12 cellular contexts compared by ENCODE assay signal in genomic region chr19:10228393-10228792, GRCh38. TPM values are rescaled to one million over a fixed set of nuclear protein-coding genes. Genes with fewer than 3 reads are reported as not detected.
DNase-seq lines count a peak whose midpoint lies in the region; ATAC-seq and TF ChIP-seq lines count a peak whose summit lies in the region.
"Had no signal": no experiment of that assay in that cellular context is flagged by ENCODE, and none has a peak within 500 bp of the region (broad histone marks: within the 10 kb centered on the region; RNA-seq: fewer than 3 reads in every experiment).

No MANE protein-coding gene starts in this region.

- no peak overlapping the region for H2AFZ ChIP-seq in OCI-LY3 (ENCODE audit: low read depth, low read length)

- DNase-seq in GM13976 (ENCODE audit: low spot score) (peak; percentile 20), right cardiac atrium (no peak), suprapubic skin (ENCODE audit: low spot score in 2 of 2) (no peak), NCI-H2171 (lab: John Stamatoyannopoulos, UW) (no peak), ureter (ENCODE audit: low spot score) (no peak)
- no peak for DNase-seq in activated CD8-positive, alpha-beta memory T cell treated with anti-CD3 and anti-CD28 coated beads, Interleukin-2, amount 50 U/mL, for 4 hours
- DNase-seq: midbrain, NCI-H1417 treated with DMSO at 0.1 percent for 48 hours, NCI-H524 treated with DMSO at 0.1 percent for 48 hours had no signal

- no peak for ATAC-seq in right cardiac atrium

- no peak for TF ChIP-seq POLR2A in suprapubic skin (IDR thresholded peaks at IDR 0.05)

- no peak for TF ChIP-seq CTCF in GM13976 (IDR thresholded peaks at IDR 0.05; ENCODE audit: borderline replicate concordance, control extremely low read depth, extremely low read depth, insufficient read depth, missing control alignments)
- no peak for TF ChIP-seq CTCF in OCI-LY3 (IDR thresholded peaks at IDR 0.05; ENCODE audit: low read depth, low read length)
- TF ChIP-seq CTCF in suprapubic skin (IDR thresholded peaks at IDR 0.05) = no peak

- peaks cover 33% of the 10 kb centered on the region for H4K20me1 ChIP-seq in OCI-LY3 (ENCODE audit: insufficient read depth, low read length)

- 81% methylated on average over 5 of the region's 5 CpGs for WGBS in right cardiac atrium
- 78% methylated on average over 4 of the region's 5 CpGs for WGBS in suprapubic skin

- peak overlapping the region; percentile 12; the same call in 1 of the 2 replicates for H3K27ac ChIP-seq in OCI-LY3 (ENCODE audit: low read length)
- peak overlapping the region; percentile 51 for H3K27ac ChIP-seq in right cardiac atrium (ENCODE audit: low read length)
- peak overlapping the region; percentile 90 for H3K27ac ChIP-seq in suprapubic skin
- H3K27ac ChIP-seq: epithelial cell of prostate had no signal

- H3K4me1 ChIP-seq in OCI-LY3 (ENCODE audit: low read length) = peaks cover 38% of the 10 kb centered on the region
- H3K4me1 ChIP-seq in right cardiac atrium (ENCODE audit: control insufficient read depth, insufficient read depth, low read length) = peaks cover 5% of the 10 kb centered on the region
- peaks cover 55% of the 10 kb centered on the region for H3K4me1 ChIP-seq in suprapubic skin

- H3K27me3 ChIP-seq in OCI-LY3 (ENCODE audit: low read depth, low read length) (no peaks in the 10 kb centered on the region), right cardiac atrium (ENCODE audit: control insufficient read depth, insufficient read depth) (no peaks in the 10 kb centered on the region), suprapubic skin (no peaks in the 10 kb centered on the region)

- peak overlapping the region; percentile 80 for H3K4me2 ChIP-seq in OCI-LY3 (ENCODE audit: low read length)

- H3K4me3 ChIP-seq in OCI-LY3 (ENCODE audit: low read length) (peak overlapping the region; percentile 10; the same call in 1 of the 2 replicates), right cardiac atrium (ENCODE audit: low read length) (no peak overlapping the region), suprapubic skin (no peak overlapping the region)

- peaks cover 36% of the 10 kb centered on the region for H3K79me2 ChIP-seq in OCI-LY3 (ENCODE audit: low read length)

- in situ Hi-C loops in GM13976 (cut with MboI; ENCODE audit: low sequenced_read_pairs, unreplicated experiment) = loop anchor here (25.0 kb wide), 1 partner anchor 291 kb away; the partner anchor contains the start of gene OLFM2

- H3K9me3 ChIP-seq in OCI-LY3 (ENCODE audit: insufficient read depth, low read length) (no peaks in the 10 kb centered on the region), right cardiac atrium (ENCODE audit: control insufficient read depth, low read length) (no peaks in the 10 kb centered on the region), suprapubic skin (no peaks in the 10 kb centered on the region)

- H3K36me3 ChIP-seq in OCI-LY3 (replicated peaks; ENCODE audit: low read depth, low read length) (peaks cover 13% of the 10 kb centered on the region), suprapubic skin (peaks cover 13% of the 10 kb centered on the region)

- H3K9ac ChIP-seq in OCI-LY3 (ENCODE audit: low read length) = peak overlapping the region; percentile 24; the same call in 1 of the 2 replicates

- intact Hi-C loops in right cardiac atrium (cut with DNase I) = no loop called here

- TF ChIP-seq EP300 in suprapubic skin (IDR thresholded peaks at IDR 0.05) = no peak

RNA-seq across cellular contexts. Expression of gene S1PR2, which starts 2.7 kb away (rescaled TPM):
- total RNA-seq in right cardiac atrium (10 to 100 TPM in 2 of 4 donors, 1 to 10 TPM in 2; 4.7 to 18.8 (median 9.5) TPM), suprapubic skin (1 to 10 TPM; 3.9 to 9.9 (median 8.6) TPM), ureter (10.9 TPM)
- 3.5 TPM for polyA plus RNA-seq in right cardiac atrium

RNA-seq across cellular contexts. Expression of gene MRPL4, which starts 23.6 kb away (rescaled TPM):
- total RNA-seq in right cardiac atrium = 10 to 100 TPM; 54.1 to 65.4 (median 60.5) TPM
- 66.6 TPM for polyA plus RNA-seq in right cardiac atrium
- total RNA-seq in suprapubic skin = 100 to 1,000 TPM in 1 of 4 donors, 10 to 100 TPM in 3; 53.3 to 108 (median 77.3) TPM
- 65.3 TPM for total RNA-seq in ureter

RNA-seq across cellular contexts. Expression of gene DNMT1, which starts 33.6 kb away (rescaled TPM):
- 10 to 100 TPM; 21.0 to 37.2 (median 30.3) TPM for total RNA-seq in right cardiac atrium
- polyA plus RNA-seq in right cardiac atrium = 19.3 TPM
- total RNA-seq in suprapubic skin = 10 to 100 TPM; 36.1 to 54.4 (median 44.2) TPM
- total RNA-seq in ureter = 61.1 TPM

RNA-seq across cellular contexts. Expression of gene ICAM1, which starts 42.5 kb away (rescaled TPM):
- total RNA-seq in right cardiac atrium (10 to 100 TPM in 2 of 4 donors, 1 to 10 TPM in 2; 8.4 to 14.5 (median 9.9) TPM), suprapubic skin (10 to 100 TPM in 2 of 4 donors, 1 to 10 TPM in 2; 9.1 to 11.1 (median 9.6) TPM), ureter (20.4 TPM)
- 9.8 TPM for polyA plus RNA-seq in right cardiac atrium

RNA-seq across cellular contexts. Expression of gene ICAM4, which starts 58.4 kb away (rescaled TPM):
- under 1 TPM; 0.36 to 0.74 (median 0.52) TPM for total RNA-seq in right cardiac atrium
- polyA plus RNA-seq in right cardiac atrium = 0.84 TPM
- not detected for total RNA-seq in suprapubic skin
- 1.0 TPM for total RNA-seq in ureter
- total RNA-seq: activated naive CD4-positive, alpha-beta T cell treated with anti-CD3 and anti-CD28 coated beads for 36 hours had no signal

Comparison
In these comparisons a context has a peak if more than half of its experiments do, and no peak if none do; other contexts are left out.
1. H3K27ac ChIP-seq: peak in every context shown above with its lines; median percentile 90 in suprapubic skin; 51 in right cardiac atrium; 12 in OCI-LY3.